9 cellular contexts compared by ENCODE assay signal in genomic region chr6:80643881-80644280, GRCh38.
"Had no signal": no experiment of that assay in that cellular context is flagged by ENCODE, and none has a peak within 500 bp of the region (broad histone marks: within the 10 kb centered on the region; RNA-seq: fewer than 3 reads in every experiment).

No MANE protein-coding gene starts in this region.

- H3K27ac Mint-ChIP-seq: IgD-negative memory B cell had no signal

- H3K4me1 Mint-ChIP-seq: IgD-negative memory B cell had no signal

- H3K4me3 Mint-ChIP-seq: IgD-negative memory B cell had no signal

- H3K27ac ChIP-seq: HL-60, KMS-11 had no signal

- H3K4me2 ChIP-seq: KMS-11 had no signal

- FAIRE-seq: HepG2, HTR-8/SVneo, K562 had no signal

- DNase-seq: IMR-90, KBM-7, KG1 had no signal

- ATAC-seq: HepG2, K562 had no signal

- H3K4me3 ChIP-seq: K562 had no signal

- H3K36me3 Mint-ChIP-seq: IgD-negative memory B cell had no signal

- H3K9ac ChIP-seq: KMS-11 had no signal
